In genomic region chr2:1843646-1844045, GRCh38 we compare ENCODE assay signal across 26 cellular contexts.
DNase-seq lines count a peak whose midpoint lies in the region; ATAC-seq and TF ChIP-seq lines count a peak whose summit lies in the region.
"Had no signal": no experiment of that assay in that cellular context is flagged by ENCODE, and none has a peak within 500 bp of the region (broad histone marks: within the 10 kb centered on the region; RNA-seq: fewer than 3 reads in every experiment).

No MANE protein-coding gene starts in this region.

- H3K4me3 ChIP-seq in left ventricle myocardium inferior: no peak overlapping the region
- no peak overlapping the region for H3K4me3 ChIP-seq in A673 (ENCODE audit: low read depth, low read length, poor library complexity, severe bottlenecking)
- H3K4me3 ChIP-seq in osteoblast (ENCODE audit: insufficient read depth, low read length): no peak overlapping the region
- H3K4me3 ChIP-seq in upper lobe of right lung: no peak overlapping the region
- H3K4me3 ChIP-seq: A549, BLaER1, GM12878 had no signal

- H3K27me3 ChIP-seq in left ventricle myocardium inferior (ENCODE audit: low read depth) (peaks cover 54% of the 10 kb centered on the region), A673 (replicated peaks; ENCODE audit: insufficient read depth, low read depth, low read length, poor library complexity) (no peaks in the 10 kb centered on the region), osteoblast (ENCODE audit: insufficient read depth, low read length) (no peaks in the 10 kb centered on the region), upper lobe of right lung (no peaks in the 10 kb centered on the region)
- H3K27me3 ChIP-seq: BE2C, BLaER1 had no signal

- TF ChIP-seq CTCF in left ventricle myocardium inferior (IDR thresholded peaks at IDR 0.05; ENCODE audit: borderline replicate concordance) (no peak), A673 (conservative IDR thresholded peaks at IDR 0.05; ENCODE audit: low read depth, low read length) (no peak), osteoblast (IDR thresholded peaks at IDR 0.05; ENCODE audit: extremely low read depth, low read depth, low read length) (no peak), upper lobe of right lung (IDR thresholded peaks at IDR 0.05) (no peak)

- DNase-seq in cardiac septum (ENCODE audit: low spot score): peak; percentile 19
- no peak for DNase-seq in left ventricle myocardium inferior
- no peak for DNase-seq in A673 (ENCODE audit: low spot score)
- peak; percentile 62 for DNase-seq in osteoblast (ENCODE audit: insufficient read length, low spot score, missing footprints)
- peak; percentile 22 for DNase-seq in upper lobe of right lung
- no peak for DNase-seq in stimulated activated CD4-positive, alpha-beta T cell treated with anti-CD3 and anti-CD28 coated beads, Interleukin-2, amount 100 ng/mL, for 48 hours
- no peak for DNase-seq in activated CD4-positive, alpha-beta T cell treated with anti-CD3 and anti-CD28 coated beads for 36 hours
- DNase-seq: ACHN; BE2C; C1 segment of cervical spinal cord; CD4-positive, alpha-beta memory T cell; CD4-positive, CD25-positive, alpha-beta regulatory T cell; COR-L47; DMS 273 treated with DMSO at 0.1 percent for 48 hours; DMS153; DMS53; DMS79; DND-41; EL; GDM1 had no signal

- H4K20me1 ChIP-seq in osteoblast (ENCODE audit: insufficient read depth, low read length): no peaks in the 10 kb centered on the region
- H4K20me1 ChIP-seq: BLaER1 had no signal

- H3K36me3 Mint-ChIP-seq in activated CD4-positive, alpha-beta T cell treated with anti-CD3 and anti-CD28 coated beads for 36 hours (ENCODE audit: low read depth): no peaks in the 10 kb centered on the region
- H3K36me3 Mint-ChIP-seq: CD14-positive monocyte; CD4-positive, alpha-beta memory T cell; CD4-positive, CD25-positive, alpha-beta regulatory T cell; CD8-positive, alpha-beta memory T cell had no signal

- no peak for ATAC-seq in upper lobe of right lung
- no peak for ATAC-seq in activated CD4-positive, alpha-beta T cell treated with anti-CD3 and anti-CD28 coated beads for 36 hours
- ATAC-seq: A549, GM12878 had no signal

- H3K4me3 Mint-ChIP-seq in activated CD4-positive, alpha-beta T cell treated with anti-CD3 and anti-CD28 coated beads for 36 hours: no peak overlapping the region
- H3K4me3 Mint-ChIP-seq: CD14-positive monocyte; CD4-positive, alpha-beta memory T cell; CD4-positive, CD25-positive, alpha-beta regulatory T cell; CD8-positive, alpha-beta memory T cell had no signal

- POLR2A ChIA-PET in A673 (lab: Charles Lee; ENCODE audit: low non-redundant PET): no interaction called here
- POLR2A ChIA-PET in activated CD4-positive, alpha-beta T cell treated with anti-CD3 and anti-CD28 coated beads for 36 hours (lab: Charles Lee): no interaction called here

- H3K4me1 ChIP-seq in left ventricle myocardium inferior (no peaks in the 10 kb centered on the region), A673 (ENCODE audit: insufficient read depth, low read length, poor library complexity, severe bottlenecking) (peaks cover 7% of the 10 kb centered on the region), osteoblast (ENCODE audit: insufficient read depth, low read length) (no peaks in the 10 kb centered on the region), upper lobe of right lung (no peaks in the 10 kb centered on the region)
- H3K4me1 ChIP-seq: A549, BE2C had no signal

- H3K36me3 ChIP-seq in left ventricle myocardium inferior: no peaks in the 10 kb centered on the region
- H3K36me3 ChIP-seq in A673 (ENCODE audit: insufficient read depth, low read length, poor library complexity, severe bottlenecking): no peaks in the 10 kb centered on the region
- no peaks in the 10 kb centered on the region for H3K36me3 ChIP-seq in osteoblast (ENCODE audit: insufficient read depth, low read length)
- no peaks in the 10 kb centered on the region for H3K36me3 ChIP-seq in upper lobe of right lung
- H3K36me3 ChIP-seq: BE2C, BLaER1 had no signal

- H3K4me2 ChIP-seq in osteoblast (ENCODE audit: insufficient read depth, low read length): no peak overlapping the region
- H3K4me2 ChIP-seq: A549, BLaER1 had no signal

- H2AFZ ChIP-seq in osteoblast (ENCODE audit: low read length): no peak overlapping the region

- H3K27ac Mint-ChIP-seq in activated CD4-positive, alpha-beta T cell treated with anti-CD3 and anti-CD28 coated beads for 36 hours: no peak overlapping the region
- H3K27ac Mint-ChIP-seq: CD14-positive monocyte; CD4-positive, CD25-positive, alpha-beta regulatory T cell; CD8-positive, alpha-beta memory T cell had no signal

- H3K9me3 ChIP-seq in left ventricle myocardium inferior (replicated peaks) (no peaks in the 10 kb centered on the region), A673 (ENCODE audit: low read depth, low read length, poor library complexity, severe bottlenecking) (no peaks in the 10 kb centered on the region), osteoblast (ENCODE audit: low read depth, low read length) (no peaks in the 10 kb centered on the region), upper lobe of right lung (no peaks in the 10 kb centered on the region)
- H3K9me3 ChIP-seq: A549, BE2C had no signal

- H3K4me1 Mint-ChIP-seq in activated CD4-positive, alpha-beta T cell treated with anti-CD3 and anti-CD28 coated beads for 36 hours: no peaks in the 10 kb centered on the region
- H3K4me1 Mint-ChIP-seq: CD14-positive monocyte; CD4-positive, alpha-beta memory T cell; CD4-positive, CD25-positive, alpha-beta regulatory T cell; CD8-positive, alpha-beta memory T cell had no signal

- no peak overlapping the region for H3K27ac ChIP-seq in left ventricle myocardium inferior (replicated peaks)
- peak overlapping the region; percentile 37 for H3K27ac ChIP-seq in A673 (ENCODE audit: low read depth, low read length, poor library complexity, severe bottlenecking)
- no peak overlapping the region for H3K27ac ChIP-seq in osteoblast (ENCODE audit: low read depth, low read length)
- H3K27ac ChIP-seq in upper lobe of right lung: no peak overlapping the region
- H3K27ac ChIP-seq: 22Rv1, A549, BLaER1 had no signal

- intact Hi-C loops in cardiac septum (cut with DNase I): no loop called here
- intact Hi-C loops in left ventricle myocardium inferior (cut with micrococcal nuclease): no loop called here
- intact Hi-C loops in A673 (cut with micrococcal nuclease; ENCODE audit: unreplicated experiment): no loop called here
- intact Hi-C loops in upper lobe of right lung (cut with DNase I): no loop called here
- intact Hi-C loops in activated CD4-positive, alpha-beta T cell treated with anti-CD3 and anti-CD28 coated beads for 36 hours (cut with DNase I, micrococcal nuclease): no loop called here

- H3K79me2 ChIP-seq in osteoblast (ENCODE audit: insufficient read depth, low read length): no peaks in the 10 kb centered on the region

- H3K9me3 Mint-ChIP-seq in activated CD4-positive, alpha-beta T cell treated with anti-CD3 and anti-CD28 coated beads for 36 hours (ENCODE audit: low read depth): no peaks in the 10 kb centered on the region
- H3K9me3 Mint-ChIP-seq: CD8-positive, alpha-beta memory T cell had no signal

- no TSS peak for BruUV-seq in A673 (replicated peaks; lab: Mats Ljungman, UMichigan)

- H3K27me3 Mint-ChIP-seq in activated CD4-positive, alpha-beta T cell treated with anti-CD3 and anti-CD28 coated beads for 36 hours: no peaks in the 10 kb centered on the region
- H3K27me3 Mint-ChIP-seq: CD4-positive, CD25-positive, alpha-beta regulatory T cell had no signal

- CTCF ChIA-PET in A673 (lab: Charles Lee): no interaction called here
- CTCF ChIA-PET in activated CD4-positive, alpha-beta T cell treated with anti-CD3 and anti-CD28 coated beads for 36 hours (lab: Charles Lee): no interaction called here

Comparison
In these comparisons a context has a peak if more than half of its experiments do, and no peak if none do; other contexts are left out.
1. DNase-seq: peak in cardiac septum (single experiment), osteoblast (single experiment) and upper lobe of right lung (single experiment); none in left ventricle myocardium inferior (single experiment), A673 (single experiment), stimulated activated CD4-positive, alpha-beta T cell treated with anti-CD3 and anti-CD28 coated beads, Interleukin-2, amount 100 ng/mL, for 48 hours (0 of 2) and activated CD4-positive, alpha-beta T cell treated with anti-CD3 and anti-CD28 coated beads for 36 hours (single experiment).